In genomic region chr11:103085758-103086365, GRCh38 we compare ENCODE assay signal across 23 cellular contexts.
DNase-seq lines count a peak whose midpoint lies in the region; TF ChIP-seq lines count a peak whose summit lies in the region.
"Had no signal": no experiment of that assay in that cellular context is flagged by ENCODE, and none has a peak within 500 bp of the region (broad histone marks: within the 10 kb centered on the region; RNA-seq: fewer than 3 reads in every experiment).

No MANE protein-coding gene starts in this region.

- no peak for TF ChIP-seq CTCF in cardiac fibroblast (IDR thresholded peaks at IDR 0.05; ENCODE audit: low read depth, low read length)
- no peak for TF ChIP-seq CTCF in nephron progenitor cell (IDR thresholded peaks at IDR 0.05)

- H3K4me1 Mint-ChIP-seq in nephron progenitor cell = peaks cover 18% of the 10 kb centered on the region

- H3K4me3 ChIP-seq in cardiac fibroblast (replicated peaks in 1 of 2; ENCODE audit: low read depth in 2 of 2, low read length in 2 of 2) = no peak overlapping the region
- H3K4me3 ChIP-seq: Peyer's patch, prostate gland, vagina had no signal

- peak overlapping the region; percentile 68 for H3K27ac Mint-ChIP-seq in nephron progenitor cell
- H3K27ac Mint-ChIP-seq: activated naive CD4-positive, alpha-beta T cell treated with anti-CD3 and anti-CD28 coated beads, Interleukin-2, amount 10 ng/mL, durations not matched to agents 7 days and 5 days; natural killer cell treated with Interleukin-12 subunit alpha and Interleukin-12 subunit beta and Interleukin-15 and Interleukin-18, amount 100 ng/mL, for 72 hours had no signal

- H3K27me3 Mint-ChIP-seq in nephron progenitor cell (ENCODE audit: low read depth, poor library complexity) = no peaks in the 10 kb centered on the region
- H3K27me3 Mint-ChIP-seq: activated naive CD4-positive, alpha-beta T cell treated with anti-CD3 and anti-CD28 coated beads, Interleukin-2, amount 10 ng/mL, durations not matched to agents 7 days and 5 days; natural killer cell treated with Interleukin-12 subunit alpha and Interleukin-12 subunit beta and Interleukin-15 and Interleukin-18, amount 100 ng/mL, for 72 hours had no signal

- peaks cover 39% of the 10 kb centered on the region for H3K36me3 Mint-ChIP-seq in nephron progenitor cell (ENCODE audit: low read depth)
- H3K36me3 Mint-ChIP-seq: natural killer cell treated with Interleukin-12 subunit alpha and Interleukin-12 subunit beta and Interleukin-15 and Interleukin-18, amount 100 ng/mL, for 72 hours had no signal

- DNase-seq in EH (ENCODE audit: low read depth) (peak; percentile 15), NCI-H226 (peak; percentile 63), cardiac fibroblast (ENCODE audit: low read depth in 2 of 2) (peak; percentile 70 to 83), nephron progenitor cell (no peak), amygdala (lab: John Stamatoyannopoulos, UW) (no peak), CD1c-positive myeloid dendritic cell (ENCODE audit: extremely low spot score) (no peak), activated gamma-delta T cell (lab: John Stamatoyannopoulos, UW) (no peak)
- DNase-seq in activated CD4-positive, alpha-beta T cell treated with anti-CD3 and anti-CD28 coated beads for 48 hours = no peak
- DNase-seq: activated CD8-positive, alpha-beta memory T cell treated with anti-CD3 and anti-CD28 coated beads, Interleukin-2, amount 50 U/mL, for 4 hours; activated naive CD4-positive, alpha-beta T cell treated with anti-CD3 and anti-CD28 coated beads, Interleukin-2, amount 10 ng/mL, durations not matched to agents 7 days and 5 days; AML-193; Calu3; effector memory CD4-positive, alpha-beta T cell; GDM1; kidney; mesendoderm; NCI-H1436 treated with DMSO at 0.1 percent for 48 hours; NCI-H2227 treated with DMSO at 0.1 percent for 48 hours; Peyer's patch; substantia nigra had no signal

- no peaks in the 10 kb centered on the region for H3K9me3 Mint-ChIP-seq in nephron progenitor cell
- H3K9me3 Mint-ChIP-seq: activated naive CD4-positive, alpha-beta T cell treated with anti-CD3 and anti-CD28 coated beads, Interleukin-2, amount 10 ng/mL, durations not matched to agents 7 days and 5 days; natural killer cell treated with Interleukin-12 subunit alpha and Interleukin-12 subunit beta and Interleukin-15 and Interleukin-18, amount 100 ng/mL, for 72 hours had no signal

- H3K4me3 Mint-ChIP-seq in nephron progenitor cell = no peak overlapping the region
- H3K4me3 Mint-ChIP-seq: activated naive CD4-positive, alpha-beta T cell treated with anti-CD3 and anti-CD28 coated beads, Interleukin-2, amount 10 ng/mL, durations not matched to agents 7 days and 5 days; natural killer cell treated with Interleukin-12 subunit alpha and Interleukin-12 subunit beta and Interleukin-15 and Interleukin-18, amount 100 ng/mL, for 72 hours had no signal

Comparison
In these comparisons a context has a peak if more than half of its experiments do, and no peak if none do; other contexts are left out.
1. DNase-seq: peak in EH (single experiment), NCI-H226 (single experiment) and cardiac fibroblast (2 of 2); none in nephron progenitor cell (single experiment), amygdala (0 of 56), activated CD4-positive, alpha-beta T cell treated with anti-CD3 and anti-CD28 coated beads for 48 hours (single experiment), CD1c-positive myeloid dendritic cell (single experiment) and activated gamma-delta T cell (single experiment).